ENCODE assay signal across 1 cellular context in the genomic region with DNA sequence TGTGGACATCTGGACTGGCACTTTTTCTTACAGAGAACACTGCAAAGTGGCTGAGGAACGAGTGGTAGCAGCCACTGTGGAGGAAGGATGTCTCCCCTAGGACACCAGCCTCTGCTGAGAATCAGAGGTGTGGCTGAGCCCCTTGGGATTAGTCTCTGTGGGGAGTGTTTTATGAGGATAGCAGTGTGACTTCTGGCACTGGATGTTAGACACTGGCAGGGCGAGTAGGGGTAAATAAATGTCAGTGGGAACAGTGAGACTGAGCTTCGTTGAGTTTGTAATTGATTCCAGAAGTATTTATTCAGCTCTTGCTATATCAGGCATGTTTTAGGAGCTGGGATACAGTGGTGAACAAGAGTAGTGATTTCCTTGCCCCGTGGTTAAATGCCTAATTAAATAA.
TF ChIP-seq lines count a peak whose summit lies in the region.

No MANE protein-coding gene starts in this region.

TF ChIP-seq in HEK293, 187 proteins besides CTCF, POLR2A, EP300 and RAD21 (continued from another document):
- TF ChIP-seq, protein P1, sequence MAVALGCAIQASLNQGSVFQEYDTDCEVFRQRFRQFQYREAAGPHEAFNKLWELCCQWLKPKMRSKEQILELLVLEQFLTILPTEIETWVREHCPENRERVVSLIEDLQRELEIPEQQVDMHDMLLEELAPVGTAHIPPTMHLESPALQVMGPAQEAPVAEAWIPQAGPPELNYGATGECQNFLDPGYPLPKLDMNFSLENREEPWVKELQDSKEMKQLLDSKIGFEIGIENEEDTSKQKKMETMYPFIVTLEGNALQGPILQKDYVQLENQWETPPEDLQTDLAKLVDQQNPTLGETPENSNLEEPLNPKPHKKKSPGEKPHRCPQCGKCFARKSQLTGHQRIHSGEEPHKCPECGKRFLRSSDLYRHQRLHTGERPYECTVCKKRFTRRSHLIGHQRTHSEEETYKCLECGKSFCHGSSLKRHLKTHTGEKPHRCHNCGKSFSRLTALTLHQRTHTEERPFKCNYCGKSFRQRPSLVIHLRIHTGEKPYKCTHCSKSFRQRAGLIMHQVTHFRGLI (tag by site-specific recombination; IDR thresholded peaks at IDR 0.05) = no peak
- TF ChIP-seq, protein P2, sequence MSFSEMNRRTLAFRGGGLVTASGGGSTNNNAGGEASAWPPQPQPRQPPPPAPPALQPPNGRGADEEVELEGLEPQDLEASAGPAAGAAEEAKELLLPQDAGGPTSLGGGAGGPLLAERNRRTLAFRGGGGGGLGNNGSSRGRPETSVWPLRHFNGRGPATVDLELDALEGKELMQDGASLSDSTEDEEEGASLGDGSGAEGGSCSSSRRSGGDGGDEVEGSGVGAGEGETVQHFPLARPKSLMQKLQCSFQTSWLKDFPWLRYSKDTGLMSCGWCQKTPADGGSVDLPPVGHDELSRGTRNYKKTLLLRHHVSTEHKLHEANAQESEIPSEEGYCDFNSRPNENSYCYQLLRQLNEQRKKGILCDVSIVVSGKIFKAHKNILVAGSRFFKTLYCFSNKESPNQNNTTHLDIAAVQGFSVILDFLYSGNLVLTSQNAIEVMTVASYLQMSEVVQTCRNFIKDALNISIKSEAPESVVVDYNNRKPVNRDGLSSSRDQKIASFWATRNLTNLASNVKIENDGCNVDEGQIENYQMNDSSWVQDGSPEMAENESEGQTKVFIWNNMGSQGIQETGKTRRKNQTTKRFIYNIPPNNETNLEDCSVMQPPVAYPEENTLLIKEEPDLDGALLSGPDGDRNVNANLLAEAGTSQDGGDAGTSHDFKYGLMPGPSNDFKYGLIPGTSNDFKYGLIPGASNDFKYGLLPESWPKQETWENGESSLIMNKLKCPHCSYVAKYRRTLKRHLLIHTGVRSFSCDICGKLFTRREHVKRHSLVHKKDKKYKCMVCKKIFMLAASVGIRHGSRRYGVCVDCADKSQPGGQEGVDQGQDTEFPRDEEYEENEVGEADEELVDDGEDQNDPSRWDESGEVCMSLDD (tag by site-specific recombination; IDR thresholded peaks at IDR 0.05) = no peak
- TF ChIP-seq, protein P3, sequence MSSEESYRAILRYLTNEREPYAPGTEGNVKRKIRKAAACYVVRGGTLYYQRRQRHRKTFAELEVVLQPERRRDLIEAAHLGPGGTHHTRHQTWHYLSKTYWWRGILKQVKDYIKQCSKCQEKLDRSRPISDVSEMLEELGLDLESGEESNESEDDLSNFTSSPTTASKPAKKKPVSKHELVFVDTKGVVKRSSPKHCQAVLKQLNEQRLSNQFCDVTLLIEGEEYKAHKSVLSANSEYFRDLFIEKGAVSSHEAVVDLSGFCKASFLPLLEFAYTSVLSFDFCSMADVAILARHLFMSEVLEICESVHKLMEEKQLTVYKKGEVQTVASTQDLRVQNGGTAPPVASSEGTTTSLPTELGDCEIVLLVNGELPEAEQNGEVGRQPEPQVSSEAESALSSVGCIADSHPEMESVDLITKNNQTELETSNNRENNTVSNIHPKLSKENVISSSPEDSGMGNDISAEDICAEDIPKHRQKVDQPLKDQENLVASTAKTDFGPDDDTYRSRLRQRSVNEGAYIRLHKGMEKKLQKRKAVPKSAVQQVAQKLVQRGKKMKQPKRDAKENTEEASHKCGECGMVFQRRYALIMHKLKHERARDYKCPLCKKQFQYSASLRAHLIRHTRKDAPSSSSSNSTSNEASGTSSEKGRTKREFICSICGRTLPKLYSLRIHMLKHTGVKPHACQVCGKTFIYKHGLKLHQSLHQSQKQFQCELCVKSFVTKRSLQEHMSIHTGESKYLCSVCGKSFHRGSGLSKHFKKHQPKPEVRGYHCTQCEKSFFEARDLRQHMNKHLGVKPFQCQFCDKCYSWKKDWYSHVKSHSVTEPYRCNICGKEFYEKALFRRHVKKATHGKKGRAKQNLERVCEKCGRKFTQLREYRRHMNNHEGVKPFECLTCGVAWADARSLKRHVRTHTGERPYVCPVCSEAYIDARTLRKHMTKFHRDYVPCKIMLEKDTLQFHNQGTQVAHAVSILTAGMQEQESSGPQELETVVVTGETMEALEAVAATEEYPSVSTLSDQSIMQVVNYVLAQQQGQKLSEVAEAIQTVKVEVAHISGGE (tag by site-specific recombination; conservative IDR thresholded peaks at IDR 0.05; ENCODE audit: low read depth) = no peak
- TF ChIP-seq ZNF157 (tag by site-specific recombination; IDR thresholded peaks at IDR 0.05) (no peak), ZNF549 (tag by site-specific recombination; IDR thresholded peaks at IDR 0.05) (no peak), ZNF610 (tag by site-specific recombination; IDR thresholded peaks at IDR 0.05; ENCODE audit: borderline replicate concordance) (no peak), ZNF394 (tag by site-specific recombination; IDR thresholded peaks at IDR 0.05; ENCODE audit: borderline replicate concordance) (no peak), ZNF248 (tag by site-specific recombination; IDR thresholded peaks at IDR 0.05) (no peak), ZNF747 (tag by site-specific recombination; IDR thresholded peaks at IDR 0.05) (no peak), ZEB2 (tag by site-specific recombination; IDR thresholded peaks at IDR 0.05) (0 out of 2 replicates have a peak, but pooled peaks have one; percentile 23), ZNF561 (tag by site-specific recombination; IDR thresholded peaks at IDR 0.05; ENCODE audit: borderline replicate concordance) (no peak), ZNF10 (tag by site-specific recombination; IDR thresholded peaks at IDR 0.05) (no peak), EGR2 (tag by site-specific recombination; IDR thresholded peaks at IDR 0.05; ENCODE audit: low read depth) (no peak)
- TF ChIP-seq, protein P4, sequence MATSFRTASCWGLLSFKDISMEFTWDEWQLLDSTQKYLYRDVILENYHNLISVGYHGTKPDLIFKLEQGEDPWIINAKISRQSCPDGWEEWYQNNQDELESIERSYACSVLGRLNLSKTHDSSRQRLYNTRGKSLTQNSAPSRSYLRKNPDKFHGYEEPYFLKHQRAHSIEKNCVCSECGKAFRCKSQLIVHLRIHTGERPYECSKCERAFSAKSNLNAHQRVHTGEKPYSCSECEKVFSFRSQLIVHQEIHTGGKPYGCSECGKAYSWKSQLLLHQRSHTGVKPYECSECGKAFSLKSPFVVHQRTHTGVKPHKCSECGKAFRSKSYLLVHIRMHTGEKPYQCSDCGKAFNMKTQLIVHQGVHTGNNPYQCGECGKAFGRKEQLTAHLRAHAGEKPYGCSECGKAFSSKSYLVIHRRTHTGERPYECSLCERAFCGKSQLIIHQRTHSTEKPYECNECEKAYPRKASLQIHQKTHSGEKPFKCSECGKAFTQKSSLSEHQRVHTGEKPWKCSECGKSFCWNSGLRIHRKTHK (tag by site-specific recombination; IDR thresholded peaks at IDR 0.05) = no peak
- TF ChIP-seq, protein P5, sequence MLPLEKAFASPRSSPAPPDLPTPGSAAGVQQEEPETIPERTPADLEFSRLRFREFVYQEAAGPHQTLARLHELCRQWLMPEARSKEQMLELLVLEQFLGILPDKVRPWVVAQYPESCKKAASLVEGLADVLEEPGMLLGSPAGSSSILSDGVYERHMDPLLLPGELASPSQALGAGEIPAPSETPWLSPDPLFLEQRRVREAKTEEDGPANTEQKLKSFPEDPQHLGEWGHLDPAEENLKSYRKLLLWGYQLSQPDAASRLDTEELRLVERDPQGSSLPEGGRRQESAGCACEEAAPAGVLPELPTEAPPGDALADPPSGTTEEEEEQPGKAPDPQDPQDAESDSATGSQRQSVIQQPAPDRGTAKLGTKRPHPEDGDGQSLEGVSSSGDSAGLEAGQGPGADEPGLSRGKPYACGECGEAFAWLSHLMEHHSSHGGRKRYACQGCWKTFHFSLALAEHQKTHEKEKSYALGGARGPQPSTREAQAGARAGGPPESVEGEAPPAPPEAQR (tag by site-specific recombination; IDR thresholded peaks at IDR 0.05) = no peak
- TF ChIP-seq, protein P6, sequence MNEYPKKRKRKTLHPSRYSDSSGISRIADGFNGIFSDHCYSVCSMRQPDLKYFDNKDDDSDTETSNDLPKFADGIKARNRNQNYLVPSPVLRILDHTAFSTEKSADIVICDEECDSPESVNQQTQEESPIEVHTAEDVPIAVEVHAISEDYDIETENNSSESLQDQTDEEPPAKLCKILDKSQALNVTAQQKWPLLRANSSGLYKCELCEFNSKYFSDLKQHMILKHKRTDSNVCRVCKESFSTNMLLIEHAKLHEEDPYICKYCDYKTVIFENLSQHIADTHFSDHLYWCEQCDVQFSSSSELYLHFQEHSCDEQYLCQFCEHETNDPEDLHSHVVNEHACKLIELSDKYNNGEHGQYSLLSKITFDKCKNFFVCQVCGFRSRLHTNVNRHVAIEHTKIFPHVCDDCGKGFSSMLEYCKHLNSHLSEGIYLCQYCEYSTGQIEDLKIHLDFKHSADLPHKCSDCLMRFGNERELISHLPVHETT (tag by site-specific recombination; IDR thresholded peaks at IDR 0.05) = no peak
TF ChIP-seq in HEK293: peak in this region for 8.
